ENCODE assay signal across 8 cellular contexts in genomic region chr22:45318168-45318557, GRCh38. TPM values are rescaled to one million over a fixed set of nuclear protein-coding genes. Genes with fewer than 3 reads are reported as not detected.
DNase-seq lines count a peak whose midpoint lies in the region; ATAC-seq, FAIRE-seq and TF ChIP-seq lines count a peak whose summit lies in the region.

No MANE protein-coding gene starts in this region.

- peak; percentile 66 for DNase-seq in GM12891 (ENCODE audit: insufficient read length, low spot score)
- no peak for DNase-seq in RWPE2 (ENCODE audit: low spot score)
- DNase-seq in activated naive CD4-positive, alpha-beta T cell treated with anti-CD3 and anti-CD28 coated beads, Interleukin-2, amount 50 U/mL, for 72 hours (ENCODE audit: low spot score in 2 of 2) = peak; percentile 79 to 83
- peak; percentile 55 to 92 (median 74) for DNase-seq in head of caudate nucleus
- peak; percentile 79 to 83 for DNase-seq in psoas muscle
- no peak for DNase-seq in type B pancreatic cell (ENCODE audit: extremely low spot score, unreplicated experiment)

- H3K9me3 ChIP-seq in RWPE2 (ENCODE audit: severe bottlenecking) = no peaks in the 10 kb centered on the region
- H3K9me3 ChIP-seq in psoas muscle = no peaks in the 10 kb centered on the region

- H3K27me3 ChIP-seq in RWPE2 (ENCODE audit: insufficient read depth, poor library complexity, severe bottlenecking) (no peaks in the 10 kb centered on the region), psoas muscle (ENCODE audit: insufficient read depth in 3 of 3, low read length in 2 of 3) (no peaks in the 10 kb centered on the region)

- H3K36me3 Mint-ChIP-seq in activated naive CD4-positive, alpha-beta T cell treated with anti-CD3 and anti-CD28 coated beads, Interleukin-2, amount 50 U/mL, for 72 hours = peaks cover under 1 to 11% of the 10 kb centered on the region in 2 donors
- peaks cover 5% of the 10 kb centered on the region for H3K36me3 Mint-ChIP-seq in type B pancreatic cell

- ATAC-seq in HG03521 (IDR thresholded peaks at IDR 0.05; ENCODE audit: unreplicated experiment) (peak; percentile 48), RWPE2 (ENCODE audit: low read depth) (peak; percentile 66; the same call in 2 of the 3 replicates), psoas muscle (peak in 3 of 4 donors; percentile 28 to 58 (median 31)), HG03159 (IDR thresholded peaks at IDR 0.05; ENCODE audit: unreplicated experiment) (no peak)
- peak; percentile 77 to 87 for ATAC-seq in activated naive CD4-positive, alpha-beta T cell treated with anti-CD3 and anti-CD28 coated beads, Interleukin-2, amount 50 U/mL, for 72 hours

- H3K27ac ChIP-seq in RWPE2 (ENCODE audit: poor library complexity, severe bottlenecking) (peak overlapping the region; percentile 22), psoas muscle (peak overlapping the region; percentile 79)

- peak; percentile 54 for FAIRE-seq in GM12891 (lab: Jason Lieb, UNC)

- no peak for TF ChIP-seq POLR2A in GM12891 (IDR thresholded peaks at IDR 0.05; ENCODE audit: low read depth, low read length)

- peak overlapping the region; percentile 69 for H3K4me3 Mint-ChIP-seq in type B pancreatic cell

- 6 to 24% (median 14%) methylated on average over 8 of the region's 8 CpGs for WGBS in psoas muscle, 3 donors

- intact Hi-C loops in head of caudate nucleus (cut with DNase I) (no loop called here), psoas muscle (cut with DNase I) (no loop called here)

- TF ChIP-seq CTCF in RWPE2 (IDR thresholded peaks at IDR 0.05; ENCODE audit: poor library complexity, severe bottlenecking) = no peak
- TF ChIP-seq CTCF in psoas muscle (IDR thresholded peaks at IDR 0.05) = no peak
- no peak for TF ChIP-seq CTCF in type B pancreatic cell (conservative IDR thresholded peaks at IDR 0.05)

- H3K4me1 Mint-ChIP-seq in type B pancreatic cell (ENCODE audit: unreplicated experiment) = peaks cover 47% of the 10 kb centered on the region

- H3K4me3 ChIP-seq in RWPE2 (ENCODE audit: severe bottlenecking) (no peak overlapping the region), psoas muscle (no peak overlapping the region)

- peaks cover 17% of the 10 kb centered on the region for H3K4me1 ChIP-seq in RWPE2 (ENCODE audit: insufficient read depth, poor library complexity, severe bottlenecking)
- peaks cover 44% of the 10 kb centered on the region for H3K4me1 ChIP-seq in psoas muscle

- peaks cover 14% of the 10 kb centered on the region for H3K36me3 ChIP-seq in RWPE2 (ENCODE audit: low read depth)
- peaks cover 0 to 9% of the 10 kb centered on the region in 2 donors for H3K36me3 ChIP-seq in psoas muscle (ENCODE audit: insufficient read depth in 1 of 2, low read depth in 1 of 2)

- H3K27me3 Mint-ChIP-seq in type B pancreatic cell = no peaks in the 10 kb centered on the region

- H3K9me3 Mint-ChIP-seq in activated naive CD4-positive, alpha-beta T cell treated with anti-CD3 and anti-CD28 coated beads, Interleukin-2, amount 50 U/mL, for 72 hours = no peaks in the 10 kb centered on the region
- no peaks in the 10 kb centered on the region for H3K9me3 Mint-ChIP-seq in type B pancreatic cell

- H3K27ac Mint-ChIP-seq in activated naive CD4-positive, alpha-beta T cell treated with anti-CD3 and anti-CD28 coated beads, Interleukin-2, amount 50 U/mL, for 72 hours = peak overlapping the region; percentile 95 to 100
- H3K27ac Mint-ChIP-seq in type B pancreatic cell = peak overlapping the region; percentile 78

TF ChIP-seq in GM12891, 5 proteins besides CTCF, POLR2A, EP300 and RAD21:
- TF ChIP-seq TAF1 (IDR thresholded peaks at IDR 0.05; ENCODE audit: low read depth, low read length) = no peak
- TF ChIP-seq POLR2AphosphoS5 (IDR thresholded peaks at IDR 0.05; ENCODE audit: low read depth, low read length) = no peak
- no peak for TF ChIP-seq POU2F2 (IDR thresholded peaks at IDR 0.05; ENCODE audit: low read depth, low read length)
- no peak for TF ChIP-seq PAX5 (IDR thresholded peaks at IDR 0.05; ENCODE audit: insufficient read depth, low read length, severe bottlenecking)
- TF ChIP-seq SPI1 (IDR thresholded peaks at IDR 0.05; ENCODE audit: low read depth, low read length) = no peak
TF ChIP-seq in GM12891: peak in this region for 0.

RNA-seq across cellular contexts. Expression of gene FAM118A, which starts 8.4 kb away (rescaled TPM):
- polyA plus RNA-seq in GM12891 (2012; ENCODE audit: low read depth, missing spikeins) = 34.8 TPM
- total RNA-seq in activated naive CD4-positive, alpha-beta T cell treated with anti-CD3 and anti-CD28 coated beads, Interleukin-2, amount 50 U/mL, for 72 hours = 10 to 100 TPM; 59.2 to 79.0 TPM
- 10 to 100 TPM; 14.2 to 25.5 (median 16.6) TPM for total RNA-seq in psoas muscle
- 10 to 100 TPM in 2 of 3 donors, 1 to 10 TPM in 1; 5.8 to 18.8 (median 15.6) TPM for polyA plus RNA-seq in psoas muscle
- total RNA-seq in type B pancreatic cell (ENCODE audit: low replicate concordance) = 89.7 and 121 TPM in 2 replicates

RNA-seq across cellular contexts. Expression of gene UPK3A, which starts 33.4 kb away (rescaled TPM):
- polyA plus RNA-seq in GM12891 (2012; ENCODE audit: low read depth, missing spikeins) = not detected
- not detected for total RNA-seq in activated naive CD4-positive, alpha-beta T cell treated with anti-CD3 and anti-CD28 coated beads, Interleukin-2, amount 50 U/mL, for 72 hours
- total RNA-seq in psoas muscle (1 to 10 TPM; 1.1 to 3.9 (median 2.1) TPM), type B pancreatic cell (ENCODE audit: low replicate concordance) (0.29 and 0.62 TPM in 2 replicates)
- 10 to 100 TPM in 1 of 3 donors, 1 to 10 TPM in 1, under 1 TPM in 1; 0.93 to 11.7 (median 5.0) TPM for polyA plus RNA-seq in psoas muscle

Comparison
In these comparisons a context has a peak if more than half of its experiments do, and no peak if none do; other contexts are left out.
1. DNase-seq: peak in GM12891 (single experiment), activated naive CD4-positive, alpha-beta T cell treated with anti-CD3 and anti-CD28 coated beads, Interleukin-2, amount 50 U/mL, for 72 hours (2 of 2), head of caudate nucleus (42 of 42) and psoas muscle (2 of 2); none in RWPE2 (single experiment) and type B pancreatic cell (single experiment).